In the genomic region with DNA sequence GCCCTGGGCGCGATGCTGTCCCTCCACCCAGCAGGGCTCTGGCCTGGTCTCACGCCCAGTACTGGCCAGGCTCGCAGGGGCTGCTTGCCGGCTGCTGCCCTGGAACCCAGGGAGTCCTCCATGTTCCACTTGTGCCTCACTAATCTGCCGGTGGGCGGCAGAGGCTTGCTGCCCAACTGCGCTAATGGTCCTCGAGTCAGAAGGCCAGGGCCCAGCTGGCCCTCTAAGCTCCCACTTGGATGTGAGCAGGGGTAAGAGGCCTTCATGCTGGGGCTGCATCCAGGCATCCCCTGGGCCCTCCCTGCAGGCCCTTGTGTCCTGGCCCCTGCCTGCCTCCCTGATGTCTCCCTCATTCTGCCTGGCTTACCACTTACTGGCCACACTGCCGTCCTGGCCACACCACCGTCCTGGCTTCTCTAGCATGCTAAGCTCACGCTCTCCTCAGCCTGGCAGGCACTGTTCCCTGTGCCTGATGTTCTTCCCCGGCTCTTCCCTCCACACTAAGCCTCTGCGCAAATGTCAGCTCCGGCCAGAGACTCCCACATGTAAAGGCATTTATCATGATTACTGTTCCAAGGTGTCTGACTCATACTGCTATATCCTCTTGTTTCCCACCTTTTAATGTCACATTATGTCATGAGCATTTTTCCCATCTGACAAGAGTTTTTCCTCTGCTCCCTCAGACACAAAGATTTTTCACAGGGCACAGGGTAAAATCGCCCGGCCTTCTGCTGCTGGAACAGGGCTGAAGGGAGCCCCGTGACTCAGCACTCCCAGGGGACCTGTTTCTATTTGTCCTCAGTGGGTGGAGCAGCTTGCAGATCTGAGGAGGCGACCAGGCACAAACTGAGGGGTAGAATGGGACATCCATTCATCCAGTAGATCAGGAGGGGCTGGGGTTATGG, we compare ENCODE assay signal across 8 cellular contexts. TPM values are rescaled to one million over a fixed set of nuclear protein-coding genes. Genes with fewer than 3 reads are reported as not detected.
DNase-seq lines count a peak whose midpoint lies in the region; ATAC-seq, FAIRE-seq and TF ChIP-seq lines count a peak whose summit lies in the region.

No MANE protein-coding gene starts in this region.

- peaks cover 17% of the 10 kb centered on the region for H3K4me1 Mint-ChIP-seq in neural progenitor cell

- no peaks in the 10 kb centered on the region for H3K9me3 Mint-ChIP-seq in neural progenitor cell

- peak; percentile 89 for DNase-seq in EH (ENCODE audit: low read depth)
- DNase-seq in OCI-M1 (lab: John Stamatoyannopoulos, UW), result peak; percentile 14
- DNase-seq in neural progenitor cell (ENCODE audit: low spot score), result no peak
- no peak for DNase-seq in small intestine
- no peak for DNase-seq in NOMO-1 treated with dmso at 0.1 percent for 144 hours (lab: John Stamatoyannopoulos, UW; ENCODE audit: unreplicated experiment)
- no peak for DNase-seq in GM10248 (ENCODE audit: extremely low spot score)

- CTCF ChIA-PET in GM10248 (lab: Yijun Ruan, JAX), result interaction anchor here (0.9 to 1.7 kb wide), 5 partner anchors 8 to 16 kb away, joined by 3 to 5 read pairs (median 3); a partner anchor contains a TSS

- no peak overlapping the region for H2AFZ ChIP-seq in neural progenitor cell (replicated peaks)

- no peaks in the 10 kb centered on the region for H3K27me3 ChIP-seq in esophagus (ENCODE audit: control insufficient read depth in 1 of 2, insufficient read depth in 2 of 2, low read length in 2 of 2)
- no peaks in the 10 kb centered on the region for H3K27me3 ChIP-seq in neural progenitor cell
- H3K27me3 ChIP-seq in small intestine (ENCODE audit: control insufficient read depth in 2 of 2, insufficient read depth in 2 of 2, low read length in 2 of 2), result no peaks in the 10 kb centered on the region

- H3K4me2 ChIP-seq in neural progenitor cell, result no peak overlapping the region

- POLR2A ChIA-PET in GM10248 (lab: Yijun Ruan, JAX), result no interaction called here

- TF ChIP-seq CTCF in neural progenitor cell (IDR thresholded peaks at IDR 0.05), result no peak
- no peak for TF ChIP-seq CTCF in GM10248 (IDR thresholded peaks at IDR 0.05; ENCODE audit: control extremely low read depth, extremely low read depth, low read depth, missing control alignments)

- no peaks in the 10 kb centered on the region for H3K79me2 ChIP-seq in neural progenitor cell (ENCODE audit: low read depth)

- no peak for ATAC-seq in GM18868 (IDR thresholded peaks at IDR 0.05; ENCODE audit: unreplicated experiment)

- H3K9ac ChIP-seq in neural progenitor cell, result no peak overlapping the region

- H3K36me3 ChIP-seq in esophagus (ENCODE audit: control insufficient read depth in 2 of 2, insufficient read depth in 2 of 2, low read length in 1 of 2) (no peaks in the 10 kb centered on the region), neural progenitor cell (no peaks in the 10 kb centered on the region), small intestine (ENCODE audit: control insufficient read depth in 2 of 2, insufficient read depth in 2 of 2, low read length in 2 of 2) (no peaks in the 10 kb centered on the region)

- peak overlapping the region; percentile 35 for H3K27ac Mint-ChIP-seq in neural progenitor cell

- H3K4me1 ChIP-seq in esophagus (ENCODE audit: control insufficient read depth in 2 of 2, insufficient read depth in 2 of 2, low read length in 1 of 2) (peaks cover 11 to 49% of the 10 kb centered on the region in 2 donors), neural progenitor cell (peaks cover 4% of the 10 kb centered on the region), small intestine (ENCODE audit: control insufficient read depth in 2 of 2, insufficient read depth in 1 of 2, low read depth in 1 of 2, low read length in 1 of 2) (no peaks in the 10 kb centered on the region)

- H3K36me3 Mint-ChIP-seq in neural progenitor cell, result peaks cover 5% of the 10 kb centered on the region

- H4K20me1 ChIP-seq in neural progenitor cell (ENCODE audit: low read depth), result no peaks in the 10 kb centered on the region

- H3K27me3 Mint-ChIP-seq in neural progenitor cell (ENCODE audit: insufficient read depth, low read depth), result peaks cover 2% of the 10 kb centered on the region

- no peak overlapping the region for H3K4me3 ChIP-seq in esophagus (ENCODE audit: low read depth in 1 of 2, low read length in 2 of 2)
- H3K4me3 ChIP-seq in neural progenitor cell, result no peak overlapping the region
- H3K4me3 ChIP-seq in small intestine (ENCODE audit: low read depth in 1 of 2, low read length in 2 of 2), result no peak overlapping the region

- H3K27ac ChIP-seq in esophagus (ENCODE audit: low read depth in 2 of 2, low read length in 1 of 2) (peak overlapping the region; percentile 95 to 97), neural progenitor cell (no peak overlapping the region), small intestine (ENCODE audit: low read depth in 1 of 2, low read length in 1 of 2) (peak overlapping the region in 1 of 2 donors; percentile 15)

- H3K9me3 ChIP-seq in esophagus (ENCODE audit: control insufficient read depth in 2 of 2, insufficient read depth in 1 of 2, low read depth in 1 of 2, low read length in 1 of 2), result no peaks in the 10 kb centered on the region
- H3K9me3 ChIP-seq in neural progenitor cell (ENCODE audit: low read depth), result no peaks in the 10 kb centered on the region
- H3K9me3 ChIP-seq in small intestine (ENCODE audit: control insufficient read depth, low read depth), result no peaks in the 10 kb centered on the region

- WGBS in esophagus, 2 donors, result 44 to 65% methylated on average over 19 of the region's 19 CpGs
- 68 to 86% (median 81%) methylated on average over 19 of the region's 19 CpGs for WGBS in small intestine, 3 donors

- peaks cover 1% of the 10 kb centered on the region for H3F3A ChIP-seq in neural progenitor cell (ENCODE audit: low read depth)

- FAIRE-seq in small intestine (lab: Jason Lieb, UNC), result no peak

- H3K4me3 Mint-ChIP-seq in neural progenitor cell, result no peak overlapping the region

RNA-seq across cellular contexts. Expression of a gene that starts 15.9 kb away (rescaled TPM):
- polyA plus RNA-seq in esophagus (10 to 100 TPM in 1 of 2 donors, 1 to 10 TPM in 1; 8.2 to 11.5 TPM), small intestine (10 to 100 TPM in 2 of 3 donors, 1 to 10 TPM in 1; 2.2 to 13.2 (median 12.5) TPM)
- total RNA-seq in neural progenitor cell (ENCODE audit: low replicate concordance), result 15.1 and 43.0 TPM in 2 replicates

RNA-seq across cellular contexts. Expression of a gene that starts 31.7 kb away (rescaled TPM):
- polyA plus RNA-seq in esophagus, result 10 to 100 TPM; 27.7 to 28.3 TPM
- total RNA-seq in neural progenitor cell (ENCODE audit: low replicate concordance), result 12.2 and 20.7 TPM in 2 replicates
- polyA plus RNA-seq in small intestine, result 10 to 100 TPM; 18.6 to 19.9 (median 18.9) TPM

RNA-seq across cellular contexts. Expression of a gene that starts 40.4 kb away (rescaled TPM):
- polyA plus RNA-seq in esophagus (10 to 100 TPM in 1 of 2 donors, 1 to 10 TPM in 1; 8.3 to 33.7 TPM), small intestine (10 to 100 TPM in 2 of 3 donors, 1 to 10 TPM in 1; 2.2 to 54.0 (median 16.8) TPM)
- 0.22 TPM in 1 of 2 replicates, not detected in the other for total RNA-seq in neural progenitor cell (ENCODE audit: low replicate concordance)

Comparison
In these comparisons a context has a peak if more than half of its experiments do, and no peak if none do; other contexts are left out.
1. DNase-seq: peak in EH (single experiment) and OCI-M1 (single experiment); none in neural progenitor cell (single experiment), small intestine (single experiment), NOMO-1 treated with dmso at 0.1 percent for 144 hours (single experiment) and GM10248 (single experiment).